Comparison of ENCODE assay signal across 9 cellular contexts in genomic region chr19:13029893-13030292, GRCh38. TPM values are rescaled to one million over a fixed set of nuclear protein-coding genes. Genes with fewer than 3 reads are reported as not detected.
A peak's percentile ranks its signal among the peaks of the same experiment; 100 is the strongest.
DNase-seq lines count a peak whose midpoint lies in the region; ATAC-seq, FAIRE-seq and TF ChIP-seq lines count a peak whose summit lies in the region.
"Had no signal": no experiment of that assay in that cellular context is flagged by ENCODE, and none has a peak within 500 bp of the region (broad histone marks: within the 10 kb centered on the region; RNA-seq: fewer than 3 reads in every experiment).

No MANE protein-coding gene starts in this region.

- H3K27me3 ChIP-seq in Panc1 (ENCODE audit: control insufficient read depth, insufficient read depth, low read length) = no peaks in the 10 kb centered on the region
- H3K27me3 ChIP-seq in esophagus (ENCODE audit: control insufficient read depth in 1 of 2, insufficient read depth in 2 of 2, low read length in 2 of 2) = no peaks in the 10 kb centered on the region
- no peaks in the 10 kb centered on the region for H3K27me3 ChIP-seq in small intestine (ENCODE audit: control insufficient read depth in 2 of 2, insufficient read depth in 2 of 2, low read length in 2 of 2)

- POLR2A ChIA-PET in Panc1 (lab: Charles Lee) = no interaction called here

- no peak overlapping the region for H3K27ac Mint-ChIP-seq in stimulated activated effector memory CD8-positive, alpha-beta T cell treated with anti-CD3 and anti-CD28 coated beads, Interleukin-12 subunit alpha, Interleukin-12 subunit beta, amount 100 ng/mL, for 72 hours
- H3K27ac Mint-ChIP-seq: CD4-positive, CD25-positive, alpha-beta regulatory T cell had no signal

- no peak for FAIRE-seq in small intestine (lab: Jason Lieb, UNC)

- H3K27ac ChIP-seq in Panc1 (ENCODE audit: low read length) (peak overlapping the region; percentile 86), esophagus (ENCODE audit: low read depth in 2 of 2, low read length in 1 of 2) (peak overlapping the region; percentile 19 to 84), small intestine (ENCODE audit: low read depth in 1 of 2, low read length in 1 of 2) (no peak overlapping the region)

- 0 out of 2 replicates have a peak, but pooled peaks have one; percentile 27 for ATAC-seq in Panc1
- no peak for ATAC-seq in stimulated activated effector memory CD8-positive, alpha-beta T cell treated with anti-CD3 and anti-CD28 coated beads, Interleukin-12 subunit alpha, Interleukin-12 subunit beta, amount 100 ng/mL, for 72 hours

- DNase-seq in NCI-H1694 treated with DMSO at 0.1 percent for 48 hours (lab: John Stamatoyannopoulos, UW) = peak; percentile 8
- DNase-seq in NCI-H1694 (lab: John Stamatoyannopoulos, UW) = no peak
- DNase-seq in Panc1 (ENCODE audit: low read depth, low spot score) = no peak
- peak; percentile 52 for DNase-seq in small intestine
- DNase-seq in NCI-H345 treated with DMSO at 0.1 percent for 48 hours (lab: John Stamatoyannopoulos, UW; ENCODE audit: unreplicated experiment) = no peak
- no peak for DNase-seq in stimulated activated effector memory CD8-positive, alpha-beta T cell treated with anti-CD3 and anti-CD28 coated beads, Interleukin-12 subunit alpha, Interleukin-12 subunit beta, amount 100 ng/mL, for 72 hours (ENCODE audit: low spot score in 2 of 2)
- no peak for DNase-seq in NCI-H526 (lab: John Stamatoyannopoulos, UW)

- H3K4me1 ChIP-seq in Panc1 (ENCODE audit: control insufficient read depth, insufficient read depth, low read length) (peaks cover 73% of the 10 kb centered on the region), esophagus (ENCODE audit: control insufficient read depth in 2 of 2, insufficient read depth in 2 of 2, low read length in 1 of 2) (peaks cover 14 to 55% of the 10 kb centered on the region in 2 donors), small intestine (ENCODE audit: control insufficient read depth in 2 of 2, insufficient read depth in 1 of 2, low read depth in 1 of 2, low read length in 1 of 2) (peaks cover 4 to 12% of the 10 kb centered on the region in 2 donors)

- H3K4me3 Mint-ChIP-seq in stimulated activated effector memory CD8-positive, alpha-beta T cell treated with anti-CD3 and anti-CD28 coated beads, Interleukin-12 subunit alpha, Interleukin-12 subunit beta, amount 100 ng/mL, for 72 hours = no peak overlapping the region
- H3K4me3 Mint-ChIP-seq: CD4-positive, CD25-positive, alpha-beta regulatory T cell had no signal

- in situ Hi-C loops in Panc1 (cut with HindIII; ENCODE audit: low pct_unique_long_range_greater_than_20kb, low sequenced_read_pairs) = no loop called here

- H3K4me1 Mint-ChIP-seq in stimulated activated effector memory CD8-positive, alpha-beta T cell treated with anti-CD3 and anti-CD28 coated beads, Interleukin-12 subunit alpha, Interleukin-12 subunit beta, amount 100 ng/mL, for 72 hours = peaks cover 20% of the 10 kb centered on the region

- no peak overlapping the region for H3K4me3 ChIP-seq in Panc1 (ENCODE audit: low read depth in 2 of 2, low read length in 2 of 2)
- no peak overlapping the region for H3K4me3 ChIP-seq in esophagus (ENCODE audit: low read depth in 1 of 2, low read length in 2 of 2)
- H3K4me3 ChIP-seq in small intestine (ENCODE audit: low read depth in 1 of 2, low read length in 2 of 2) = no peak overlapping the region

- H3K9me3 ChIP-seq in Panc1 (ENCODE audit: control insufficient read depth, insufficient read depth, low read depth, low read length) (no peaks in the 10 kb centered on the region), esophagus (ENCODE audit: control insufficient read depth in 2 of 2, insufficient read depth in 1 of 2, low read depth in 1 of 2, low read length in 1 of 2) (no peaks in the 10 kb centered on the region), small intestine (ENCODE audit: control insufficient read depth, low read depth) (no peaks in the 10 kb centered on the region)

- no peaks in the 10 kb centered on the region for H3K9me3 Mint-ChIP-seq in stimulated activated effector memory CD8-positive, alpha-beta T cell treated with anti-CD3 and anti-CD28 coated beads, Interleukin-12 subunit alpha, Interleukin-12 subunit beta, amount 100 ng/mL, for 72 hours

- BruUV-seq in Panc1 (replicated peaks; lab: Mats Ljungman, UMichigan) = no TSS peak

- CTCF ChIA-PET in Panc1 (lab: Charles Lee) = interaction anchor here (0.9 to 1.3 kb wide), 2 partner anchors 21 to 31 kb away, joined by 3 read pairs; no protein-coding TSS in a partner anchor

- TF ChIP-seq CTCF in Panc1 (IDR thresholded peaks at IDR 0.05) = peak; percentile 81

- H3K36me3 Mint-ChIP-seq in stimulated activated effector memory CD8-positive, alpha-beta T cell treated with anti-CD3 and anti-CD28 coated beads, Interleukin-12 subunit alpha, Interleukin-12 subunit beta, amount 100 ng/mL, for 72 hours = no peaks in the 10 kb centered on the region

- intact Hi-C loops in Panc1 (cut with micrococcal nuclease; ENCODE audit: unreplicated experiment) = loop anchor here (10.0 kb wide), 2 partner anchors 45 to 65 kb away; no protein-coding TSS in a partner anchor

- WGBS in esophagus, 2 donors = 39 to 42% methylated on average over 10 of the region's 10 CpGs
- 54 to 68% (median 59%) methylated on average over 10 of the region's 10 CpGs for WGBS in small intestine, 3 donors

- H3K36me3 ChIP-seq in Panc1 (ENCODE audit: control insufficient read depth, insufficient read depth, low read length) (no peaks in the 10 kb centered on the region), esophagus (ENCODE audit: control insufficient read depth in 2 of 2, insufficient read depth in 2 of 2, low read length in 1 of 2) (no peaks in the 10 kb centered on the region), small intestine (ENCODE audit: control insufficient read depth in 2 of 2, insufficient read depth in 2 of 2, low read length in 2 of 2) (no peaks in the 10 kb centered on the region)

RNA-seq across cellular contexts. Expression of gene NFIX, which starts 34.6 kb away (rescaled TPM):
- total RNA-seq in Panc1 (2021; ENCODE audit: unreplicated experiment) = 144 TPM
- 107 TPM for polyA plus RNA-seq in Panc1 (2012; ENCODE audit: insufficient read length)
- 10 to 100 TPM; 26.9 to 38.5 TPM for polyA plus RNA-seq in esophagus
- polyA plus RNA-seq in small intestine = 10 to 100 TPM in 1 of 3 donors, 1 to 10 TPM in 2; 2.9 to 31.4 (median 8.9) TPM

Comparison
In these comparisons a context has a peak if more than half of its experiments do, and no peak if none do; other contexts are left out.
1. DNase-seq: peak in NCI-H1694 treated with DMSO at 0.1 percent for 48 hours (single experiment) and small intestine (single experiment); none in NCI-H1694 (single experiment), Panc1 (single experiment), NCI-H345 treated with DMSO at 0.1 percent for 48 hours (single experiment), stimulated activated effector memory CD8-positive, alpha-beta T cell treated with anti-CD3 and anti-CD28 coated beads, Interleukin-12 subunit alpha, Interleukin-12 subunit beta, amount 100 ng/mL, for 72 hours (0 of 2) and NCI-H526 (0 of 2).
2. H3K27ac ChIP-seq: peak in Panc1 (single experiment) and esophagus (2 of 2); none in small intestine (0 of 2).